Comparison of ENCODE assay signal across 1 cellular context in the genomic region with DNA sequence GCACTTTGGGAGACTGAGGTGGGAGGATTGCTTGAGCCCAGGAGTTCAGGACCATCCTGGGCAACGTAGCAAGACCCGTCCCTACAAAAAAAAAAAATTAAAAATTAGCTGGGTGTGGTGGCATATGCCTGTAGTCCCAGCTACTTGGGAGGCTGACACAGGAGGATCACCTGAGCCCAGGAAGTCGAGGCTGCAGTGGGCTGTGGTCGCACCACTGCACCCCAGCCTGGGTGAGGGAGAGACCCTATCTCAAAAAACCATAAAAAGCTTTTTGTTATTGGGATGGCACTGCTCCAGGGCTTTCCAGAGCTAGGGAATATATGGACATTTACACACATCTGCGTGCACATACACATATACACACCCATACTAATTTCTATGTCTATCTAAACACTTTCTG.
TF ChIP-seq lines count a peak whose summit lies in the region.

No MANE protein-coding gene starts in this region.

TF ChIP-seq in WTC11, 78 proteins besides CTCF, POLR2A, EP300 and RAD21:
- TF ChIP-seq, protein P1, sequence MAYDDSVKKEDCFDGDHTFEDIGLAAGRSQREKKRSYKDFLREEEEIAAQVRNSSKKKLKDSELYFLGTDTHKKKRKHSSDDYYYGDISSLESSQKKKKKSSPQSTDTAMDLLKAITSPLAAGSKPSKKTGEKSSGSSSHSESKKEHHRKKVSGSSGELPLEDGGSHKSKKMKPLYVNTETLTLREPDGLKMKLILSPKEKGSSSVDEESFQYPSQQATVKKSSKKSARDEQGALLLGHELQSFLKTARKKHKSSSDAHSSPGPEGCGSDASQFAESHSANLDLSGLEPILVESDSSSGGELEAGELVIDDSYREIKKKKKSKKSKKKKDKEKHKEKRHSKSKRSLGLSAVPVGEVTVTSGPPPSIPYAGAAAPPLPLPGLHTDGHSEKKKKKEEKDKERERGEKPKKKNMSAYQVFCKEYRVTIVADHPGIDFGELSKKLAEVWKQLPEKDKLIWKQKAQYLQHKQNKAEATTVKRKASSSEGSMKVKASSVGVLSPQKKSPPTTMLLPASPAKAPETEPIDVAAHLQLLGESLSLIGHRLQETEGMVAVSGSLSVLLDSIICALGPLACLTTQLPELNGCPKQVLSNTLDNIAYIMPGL (CRISPR knock-in tag; IDR thresholded peaks at IDR 0.05): 0 out of 2 replicates have a peak, but pooled peaks have one; percentile 40
- no peak for TF ChIP-seq TEAD1 (CRISPR knock-in tag; IDR thresholded peaks at IDR 0.05)
